In genomic region chr12:31525496-31526157, GRCh38 we compare ENCODE assay signal across 24 cellular contexts.
A peak's percentile ranks its signal among the peaks of the same experiment; 100 is the strongest.
DNase-seq lines count a peak whose midpoint lies in the region; ATAC-seq, FAIRE-seq and TF ChIP-seq lines count a peak whose summit lies in the region.
"Had no signal": no experiment of that assay in that cellular context is flagged by ENCODE, and none has a peak within 500 bp of the region (broad histone marks: within the 10 kb centered on the region; RNA-seq: fewer than 3 reads in every experiment).

No MANE protein-coding gene starts in this region.

- H3K4me3 ChIP-seq in GM12865 (ENCODE audit: low read depth, low read length) (0 out of 2 replicates have a peak overlapping the region, but pooled peaks have one; percentile 8), HEK293 (ENCODE audit: low read depth, low read length) (no peak overlapping the region), GM12878 (0 out of 2 replicates have a peak overlapping the region, but pooled peaks have one; percentile 14), osteoblast (ENCODE audit: insufficient read depth, low read length) (no peak overlapping the region)
- H3K4me3 ChIP-seq: esophagus muscularis mucosa, stomach, transverse colon had no signal

- H4K20me1 ChIP-seq in GM12878 (ENCODE audit: control insufficient read depth, insufficient read depth) = no peaks in the 10 kb centered on the region
- no peaks in the 10 kb centered on the region for H4K20me1 ChIP-seq in osteoblast (ENCODE audit: insufficient read depth, low read length)

- H3K27ac ChIP-seq in HEK293 (ENCODE audit: extremely low read depth, low read depth, low read length) = no peak overlapping the region
- peak overlapping the region; percentile 26 for H3K27ac ChIP-seq in GM12878 (ENCODE audit: control insufficient read depth, insufficient read depth)
- peak overlapping the region; percentile 55 for H3K27ac ChIP-seq in osteoblast (ENCODE audit: low read depth, low read length)
- H3K27ac ChIP-seq: esophagus muscularis mucosa, stomach, transverse colon had no signal

- SMC1A ChIA-PET in GM12878 (lab: Charles Lee; ENCODE audit: uncharacterized antibody, unreplicated experiment) = no interaction called here

- intact Hi-C loops in GM12878 (cut with micrococcal nuclease; ENCODE audit: unreplicated experiment) = loop anchor here (2.0 kb wide), 1 partner anchor 111 kb away; no protein-coding TSS in a partner anchor

- POLR2A ChIA-PET in HEK293 (lab: Yijun Ruan, JAX) = no interaction called here
- POLR2A ChIA-PET in GM12878 (lab: Charles Lee) = no interaction called here

- CTCF ChIA-PET in HEK293 (lab: Yijun Ruan, JAX) (interaction anchor here (0.6 kb wide), 1 partner anchor 577 kb away, joined by 3 read pairs; no protein-coding TSS in a partner anchor), GM12878 (lab: Yijun Ruan, JAX) (interaction anchor here (1.0 kb wide), 1 partner anchor 10 kb away, joined by 3 read pairs; no protein-coding TSS in a partner anchor)

- no peak for DNase-seq in GM12865 (ENCODE audit: low read depth)
- DNase-seq in GM12878 (ENCODE audit: low read depth, low spot score) = no peak
- no peak for DNase-seq in osteoblast (ENCODE audit: insufficient read length, low spot score, missing footprints)
- DNase-seq in hypothalamus (lab: John Stamatoyannopoulos, UW) = no peak
- DNase-seq in NCI-H446 treated with DMSO at 0.1 percent for 48 hours (lab: John Stamatoyannopoulos, UW) = no peak
- DNase-seq: activated CD4-positive, alpha-beta T cell treated with anti-CD3 and anti-CD28 coated beads, Interleukin-2, amount 50 U/mL, for 1 hour; activated CD8-positive, alpha-beta memory T cell treated with anti-CD3 and anti-CD28 coated beads, Interleukin-2, amount 50 U/mL, for 4 hours; activated naive CD4-positive, alpha-beta T cell treated with anti-CD3 and anti-CD28 coated beads, Interleukin-2, amount 50 U/mL, for 16 hours; amygdala; CD4-positive, alpha-beta T cell; cortex of kidney; left ventricle myocardium superior; NCI-H1694; NCI-H2171; NCI-H524 treated with DMSO at 0.1 percent for 48 hours; RPMI8226; stomach; transverse colon had no signal

- BruUV-seq in GM12878 (replicated peaks; lab: Mats Ljungman, UMichigan) = no TSS peak

- FAIRE-seq in GM12878 (lab: Jason Lieb, UNC) = no peak
- FAIRE-seq: frontal cortex had no signal

- H3K9me3 ChIP-seq in HEK293 (ENCODE audit: control insufficient read depth, insufficient read depth, low read depth, low read length) (no peaks in the 10 kb centered on the region), GM12878 (replicated peaks; ENCODE audit: control insufficient read depth, insufficient read depth, low read length) (no peaks in the 10 kb centered on the region), osteoblast (ENCODE audit: low read depth, low read length) (no peaks in the 10 kb centered on the region)
- H3K9me3 ChIP-seq: esophagus muscularis mucosa, stomach, transverse colon had no signal

- no peak for TF ChIP-seq RAD21 in GM12878 (IDR thresholded peaks at IDR 0.05; ENCODE audit: insufficient read depth, low read depth, low read length)

- no peak for TF ChIP-seq EP300 in GM12878 (IDR thresholded peaks at IDR 0.05; ENCODE audit: borderline replicate concordance in 1 of 2, control insufficient read depth in 1 of 2, low read depth in 2 of 2, low read length in 2 of 2)

- peak; percentile 52 for ATAC-seq in GM12878
- no peak for ATAC-seq in GM21723 (IDR thresholded peaks at IDR 0.05; ENCODE audit: unreplicated experiment)
- ATAC-seq in HG03280 (IDR thresholded peaks at IDR 0.05; ENCODE audit: unreplicated experiment) = no peak
- ATAC-seq: left ventricle myocardium superior, sciatic nerve had no signal

- in situ Hi-C loops in GM12878 (cut with MboI) = no loop called here

- H2AFZ ChIP-seq in GM12878 (ENCODE audit: control insufficient read depth, low read depth, low read length) (no peak overlapping the region), osteoblast (ENCODE audit: low read length) (no peak overlapping the region)

- H3K27me3 ChIP-seq in GM12878 (replicated peaks in 1 of 2; ENCODE audit: control insufficient read depth in 2 of 2, insufficient read depth in 2 of 2, low read length in 1 of 2) (no peaks in the 10 kb centered on the region), osteoblast (ENCODE audit: insufficient read depth, low read length) (no peaks in the 10 kb centered on the region)
- H3K27me3 ChIP-seq: esophagus muscularis mucosa, stomach, transverse colon had no signal

- H3K4me1 ChIP-seq in HEK293 (ENCODE audit: control insufficient read depth, insufficient read depth, low read length) (peaks cover 13% of the 10 kb centered on the region), GM12878 (ENCODE audit: control insufficient read depth, insufficient read depth, low read length) (peaks cover 37% of the 10 kb centered on the region), osteoblast (ENCODE audit: insufficient read depth, low read length) (peaks cover 17% of the 10 kb centered on the region)

- TF ChIP-seq CTCF in GM12865 (IDR thresholded peaks at IDR 0.05; ENCODE audit: insufficient read depth, low read depth, low read length, missing control alignments) = no peak
- no peak for TF ChIP-seq CTCF in HEK293 (tag by site-specific recombination; IDR thresholded peaks at IDR 0.05)
- no peak for TF ChIP-seq CTCF in GM12878 (IDR thresholded peaks at IDR 0.05 in 2 of 3, conservative IDR thresholded peaks at IDR 0.05 in 1 of 3; ENCODE audit: control insufficient read depth in 2 of 3, extremely low read depth in 1 of 3, insufficient read depth in 1 of 3, low read depth in 3 of 3, low read length in 3 of 3)
- no peak for TF ChIP-seq CTCF in osteoblast (IDR thresholded peaks at IDR 0.05; ENCODE audit: extremely low read depth, low read depth, low read length)

- H3K36me3 ChIP-seq in HEK293 (ENCODE audit: control insufficient read depth in 2 of 2, insufficient read depth in 1 of 2, low read length in 2 of 2) (no peaks in the 10 kb centered on the region), GM12878 (ENCODE audit: control insufficient read depth in 2 of 2, insufficient read depth in 2 of 2, low read length in 1 of 2) (no peaks in the 10 kb centered on the region), osteoblast (ENCODE audit: insufficient read depth, low read length) (no peaks in the 10 kb centered on the region)
- H3K36me3 ChIP-seq: esophagus muscularis mucosa, stomach, transverse colon had no signal

- H3K79me2 ChIP-seq in GM12878 (ENCODE audit: control insufficient read depth, insufficient read depth, low read length) (peaks cover 63% of the 10 kb centered on the region), osteoblast (ENCODE audit: insufficient read depth, low read length) (peaks cover 80% of the 10 kb centered on the region)

- no peak for TF ChIP-seq POLR2A in GM12878 (IDR thresholded peaks at IDR 0.05; ENCODE audit: low read depth, low read length)

- H3K4me2 ChIP-seq in GM12878 (ENCODE audit: control insufficient read depth, insufficient read depth) (peak overlapping the region; percentile 56), osteoblast (ENCODE audit: insufficient read depth, low read length) (no peak overlapping the region)

- RAD21 ChIA-PET in GM12878 (lab: Charles Lee; ENCODE audit: unreplicated experiment) = no interaction called here

- H3K9ac ChIP-seq in GM12878 (ENCODE audit: control insufficient read depth, insufficient read depth, low read length) = no peak overlapping the region

- WGBS in GM12878 (ENCODE audit: insufficient coverage, insufficient replicate concordance, low lambda C conversion rate, missing lambda C conversion rate) = 12% methylated on average over 3 of the region's 3 CpGs

TF ChIP-seq in HEK293, 187 proteins besides CTCF, POLR2A, EP300 and RAD21:
- TF ChIP-seq ZNF10 (tag by site-specific recombination; IDR thresholded peaks at IDR 0.05) = no peak
- peak; percentile 92 for TF ChIP-seq ZNF664 (tag by site-specific recombination; IDR thresholded peaks at IDR 0.05)
- no peak for TF ChIP-seq ZNF521 (tag by site-specific recombination; IDR thresholded peaks at IDR 0.05)
- TF ChIP-seq ZNF76 (tag by site-specific recombination; IDR thresholded peaks at IDR 0.05; ENCODE audit: borderline replicate concordance, low read depth) = no peak
- TF ChIP-seq ZEB2 (tag by site-specific recombination; IDR thresholded peaks at IDR 0.05) = no peak

TF ChIP-seq in GM12878, 131 proteins besides CTCF, POLR2A, EP300 and RAD21:
- TF ChIP-seq SPI1 (IDR thresholded peaks at IDR 0.05; ENCODE audit: borderline replicate concordance, insufficient read depth, low read depth, low read length) = 0 out of 2 replicates have a peak, but pooled peaks have one; percentile 33
- TF ChIP-seq SP1 (IDR thresholded peaks at IDR 0.05; ENCODE audit: low read depth, low read length) = no peak
- TF ChIP-seq MXI1 (IDR thresholded peaks at IDR 0.05; ENCODE audit: low read depth, low read length) = no peak
- 0 out of 2 replicates have a peak, but pooled peaks have one; percentile 7 for TF ChIP-seq MEF2A (IDR thresholded peaks at IDR 0.05; ENCODE audit: insufficient read depth, low read depth, low read length)
- TF ChIP-seq PBX3 (IDR thresholded peaks at IDR 0.05; ENCODE audit: insufficient replicate concordance, low read depth, low read length) = no peak

Comparison
In these comparisons a context has a peak if more than half of its experiments do, and no peak if none do; other contexts are left out.
1. H3K4me3 ChIP-seq: peak in GM12865 (single experiment) and GM12878 (single experiment); none in HEK293 (single experiment) and osteoblast (single experiment).